In the genomic region with DNA sequence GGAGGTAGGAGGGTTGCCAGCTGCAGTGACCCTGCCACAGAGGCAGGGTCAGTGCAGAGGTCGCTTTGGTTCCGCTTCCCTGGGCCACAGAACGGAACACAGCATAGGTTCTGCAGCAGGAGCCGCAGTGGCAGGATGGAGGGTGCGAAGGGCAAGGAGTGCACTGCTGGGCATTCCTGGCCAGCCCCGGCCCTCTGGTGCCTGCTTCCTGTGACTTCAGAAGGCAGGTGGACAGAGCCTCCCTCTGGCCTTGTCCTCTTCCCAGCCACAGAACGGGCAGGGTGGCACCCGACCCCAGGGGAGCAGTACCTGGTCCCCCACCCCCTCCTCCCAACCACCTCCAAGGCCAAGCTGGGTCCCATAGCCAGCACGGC, we compare ENCODE assay signal across 1 cellular context.
TF ChIP-seq lines count a peak whose summit lies in the region.

No MANE protein-coding gene starts in this region.

TF ChIP-seq in HepG2, 621 proteins besides CTCF, POLR2A, EP300 and RAD21:
- TF ChIP-seq HNRNPL (IDR thresholded peaks at IDR 0.05; ENCODE audit: low read depth, low read length): 0 out of 2 replicates have a peak, but pooled peaks have one; percentile 62
- TF ChIP-seq STAG1 (CRISPR knock-in tag; IDR thresholded peaks at IDR 0.05): peak; percentile 31; the same call in 1 of the 2 replicates
- TF ChIP-seq, protein P1, sequence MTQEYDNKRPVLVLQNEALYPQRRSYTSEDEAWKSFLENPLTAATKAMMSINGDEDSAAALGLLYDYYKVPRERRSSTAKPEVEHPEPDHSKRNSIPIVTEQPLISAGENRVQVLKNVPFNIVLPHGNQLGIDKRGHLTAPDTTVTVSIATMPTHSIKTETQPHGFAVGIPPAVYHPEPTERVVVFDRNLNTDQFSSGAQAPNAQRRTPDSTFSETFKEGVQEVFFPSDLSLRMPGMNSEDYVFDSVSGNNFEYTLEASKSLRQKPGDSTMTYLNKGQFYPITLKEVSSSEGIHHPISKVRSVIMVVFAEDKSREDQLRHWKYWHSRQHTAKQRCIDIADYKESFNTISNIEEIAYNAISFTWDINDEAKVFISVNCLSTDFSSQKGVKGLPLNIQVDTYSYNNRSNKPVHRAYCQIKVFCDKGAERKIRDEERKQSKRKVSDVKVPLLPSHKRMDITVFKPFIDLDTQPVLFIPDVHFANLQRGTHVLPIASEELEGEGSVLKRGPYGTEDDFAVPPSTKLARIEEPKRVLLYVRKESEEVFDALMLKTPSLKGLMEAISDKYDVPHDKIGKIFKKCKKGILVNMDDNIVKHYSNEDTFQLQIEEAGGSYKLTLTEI (CRISPR knock-in tag; conservative IDR thresholded peaks at IDR 0.05): no peak
- TF ChIP-seq PAWR (CRISPR knock-in tag; IDR thresholded peaks at IDR 0.05; ENCODE audit: borderline replicate concordance): no peak
- TF ChIP-seq, protein P2, sequence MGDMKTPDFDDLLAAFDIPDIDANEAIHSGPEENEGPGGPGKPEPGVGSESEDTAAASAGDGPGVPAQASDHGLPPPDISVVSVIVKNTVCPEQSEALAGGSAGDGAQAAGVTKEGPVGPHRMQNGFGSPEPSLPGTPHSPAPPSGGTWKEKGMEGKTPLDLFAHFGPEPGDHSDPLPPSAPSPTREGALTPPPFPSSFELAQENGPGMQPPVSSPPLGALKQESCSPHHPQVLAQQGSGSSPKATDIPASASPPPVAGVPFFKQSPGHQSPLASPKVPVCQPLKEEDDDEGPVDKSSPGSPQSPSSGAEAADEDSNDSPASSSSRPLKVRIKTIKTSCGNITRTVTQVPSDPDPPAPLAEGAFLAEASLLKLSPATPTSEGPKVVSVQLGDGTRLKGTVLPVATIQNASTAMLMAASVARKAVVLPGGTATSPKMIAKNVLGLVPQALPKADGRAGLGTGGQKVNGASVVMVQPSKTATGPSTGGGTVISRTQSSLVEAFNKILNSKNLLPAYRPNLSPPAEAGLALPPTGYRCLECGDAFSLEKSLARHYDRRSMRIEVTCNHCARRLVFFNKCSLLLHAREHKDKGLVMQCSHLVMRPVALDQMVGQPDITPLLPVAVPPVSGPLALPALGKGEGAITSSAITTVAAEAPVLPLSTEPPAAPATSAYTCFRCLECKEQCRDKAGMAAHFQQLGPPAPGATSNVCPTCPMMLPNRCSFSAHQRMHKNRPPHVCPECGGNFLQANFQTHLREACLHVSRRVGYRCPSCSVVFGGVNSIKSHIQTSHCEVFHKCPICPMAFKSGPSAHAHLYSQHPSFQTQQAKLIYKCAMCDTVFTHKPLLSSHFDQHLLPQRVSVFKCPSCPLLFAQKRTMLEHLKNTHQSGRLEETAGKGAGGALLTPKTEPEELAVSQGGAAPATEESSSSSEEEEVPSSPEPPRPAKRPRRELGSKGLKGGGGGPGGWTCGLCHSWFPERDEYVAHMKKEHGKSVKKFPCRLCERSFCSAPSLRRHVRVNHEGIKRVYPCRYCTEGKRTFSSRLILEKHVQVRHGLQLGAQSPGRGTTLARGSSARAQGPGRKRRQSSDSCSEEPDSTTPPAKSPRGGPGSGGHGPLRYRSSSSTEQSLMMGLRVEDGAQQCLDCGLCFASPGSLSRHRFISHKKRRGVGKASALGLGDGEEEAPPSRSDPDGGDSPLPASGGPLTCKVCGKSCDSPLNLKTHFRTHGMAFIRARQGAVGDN (CRISPR knock-in tag; IDR thresholded peaks at IDR 0.05): peak; percentile 26; the same call in 1 of the 2 replicates
